Comparison of ENCODE assay signal across 20 cellular contexts in the genomic region with DNA sequence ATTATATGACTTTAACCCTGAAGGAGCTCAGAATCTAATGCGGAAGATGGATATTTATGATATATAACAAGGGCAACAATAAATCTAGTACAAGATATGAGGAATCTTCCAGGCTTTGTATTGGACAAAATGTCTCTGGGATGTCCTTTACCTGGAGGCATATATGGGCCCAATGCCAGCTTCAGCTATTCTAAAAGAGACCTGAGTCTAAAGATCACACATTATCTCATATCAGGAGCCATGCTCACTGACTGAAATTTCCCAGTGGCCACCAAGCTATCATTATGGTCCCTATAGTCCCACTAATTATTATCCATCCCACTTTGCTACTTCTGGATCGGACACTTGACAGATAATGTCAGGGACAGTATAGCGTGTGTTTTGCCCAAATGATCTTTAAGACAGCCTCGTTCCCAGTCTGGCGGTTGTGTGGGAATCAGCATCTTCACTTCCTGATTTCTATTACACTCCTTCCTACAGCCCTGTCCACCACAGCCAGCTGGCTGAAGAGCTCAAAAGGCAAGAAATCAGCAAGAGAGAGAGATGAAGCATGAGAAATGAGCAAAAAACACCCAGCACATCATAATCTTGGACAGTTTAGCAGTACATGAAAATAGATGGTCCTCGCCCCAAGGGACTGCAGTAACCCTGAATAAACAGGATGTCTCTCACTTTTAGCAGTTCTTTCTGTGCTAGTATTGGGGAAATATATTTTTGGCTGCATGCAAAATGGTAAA. TPM values are rescaled to one million over a fixed set of nuclear protein-coding genes. Genes with fewer than 3 reads are reported as not detected.
DNase-seq lines count a peak whose midpoint lies in the region; ATAC-seq, FAIRE-seq and TF ChIP-seq lines count a peak whose summit lies in the region.
"Had no signal": no experiment of that assay in that cellular context is flagged by ENCODE, and none has a peak within 500 bp of the region (broad histone marks: within the 10 kb centered on the region; RNA-seq: fewer than 3 reads in every experiment).

No MANE protein-coding gene starts in this region.

- no peak overlapping the region for H3K27ac ChIP-seq in HepG2 (ENCODE audit: extremely low read length, insufficient read depth, low read length)
- peak overlapping the region in 1 of 3 donors; percentile 92 for H3K27ac ChIP-seq in right lobe of liver
- peak overlapping the region in 4 of 12 donors; percentile 11 to 67 (median 44) for H3K27ac ChIP-seq in heart left ventricle
- H3K27ac ChIP-seq in aorta (ENCODE audit: low read depth in 1 of 2, low read length in 2 of 2) = no peak overlapping the region
- H3K27ac ChIP-seq: ovary, SJSA1 had no signal

- H3K9me3 ChIP-seq in HepG2 (ENCODE audit: low read length) = no peaks in the 10 kb centered on the region
- H3K9me3 ChIP-seq in right lobe of liver = no peaks in the 10 kb centered on the region
- no peaks in the 10 kb centered on the region for H3K9me3 ChIP-seq in heart left ventricle
- no peaks in the 10 kb centered on the region for H3K9me3 ChIP-seq in aorta (ENCODE audit: control insufficient read depth, low read length)
- H3K9me3 ChIP-seq: A549, ovary, SJSA1 had no signal

- CTCF ChIA-PET in HepG2 (lab: Yijun Ruan, JAX; ENCODE audit: low intra/inter-chr PET ratio, low total read pairs) = no interaction called here

- peak overlapping the region in 1 of 2 donors; percentile 19 for H3K27ac Mint-ChIP-seq in stimulated activated naive CD8-positive, alpha-beta T cell treated with anti-CD3 and anti-CD28 coated beads, Interleukin-15, amount 100 ng/mL, for 72 hours
- H3K27ac Mint-ChIP-seq: activated naive CD8-positive, alpha-beta T cell; stimulated activated effector memory CD8-positive, alpha-beta T cell treated with anti-CD3 and anti-CD28 coated beads, Interleukin-12 subunit alpha, Interleukin-12 subunit beta, amount 100 ng/mL, for 72 hours had no signal

- TF ChIP-seq POLR2A in HepG2 (IDR thresholded peaks at IDR 0.05; ENCODE audit: insufficient read depth in 1 of 2, low read depth in 2 of 2, low read length in 2 of 2) (no peak), right lobe of liver (IDR thresholded peaks at IDR 0.05) (no peak), heart left ventricle (IDR thresholded peaks at IDR 0.05) (no peak)

- TF ChIP-seq RAD21 in HepG2 (CRISPR knock-in tag; IDR thresholded peaks at IDR 0.05) = no peak

- POLR2A ChIA-PET in HepG2 (lab: Yijun Ruan, JAX) = interaction anchor here (0.8 to 2.5 kb wide), 2 partner anchors 15 to 83 kb away, joined by 4 to 8 read pairs; no protein-coding TSS in a partner anchor

- H3K4me3 Mint-ChIP-seq in stimulated activated naive CD8-positive, alpha-beta T cell treated with anti-CD3 and anti-CD28 coated beads, Interleukin-15, amount 100 ng/mL, for 72 hours = no peak overlapping the region
- H3K4me3 Mint-ChIP-seq: activated naive CD8-positive, alpha-beta T cell; stimulated activated effector memory CD8-positive, alpha-beta T cell treated with anti-CD3 and anti-CD28 coated beads, Interleukin-12 subunit alpha, Interleukin-12 subunit beta, amount 100 ng/mL, for 72 hours had no signal

- in situ Hi-C loops in HepG2 (cut with HindIII; ENCODE audit: extremely low pct_ligation_motif_present, low pct_unique_long_range_greater_than_20kb) = no loop called here

- no peak for TF ChIP-seq CTCF in HepG2 (CRISPR knock-in tag; IDR thresholded peaks at IDR 0.05)
- TF ChIP-seq CTCF in right lobe of liver (IDR thresholded peaks at IDR 0.05) = no peak
- TF ChIP-seq CTCF in heart left ventricle (IDR thresholded peaks at IDR 0.05) = no peak

- intact Hi-C loops in HepG2 (cut with micrococcal nuclease; ENCODE audit: unreplicated experiment) (loop anchor here (2.0 to 5.0 kb wide), 2 partner anchors 16 to 83 kb away; a partner anchor contains a TSS), right lobe of liver (cut with DNase I) (no loop called here), heart left ventricle (cut with DNase I) (no loop called here), aorta (cut with DNase I) (no loop called here)

- DNase-seq in HepG2 (ENCODE audit: low spot score) (peak; percentile 33), right lobe of liver (no peak), MV-4-11 (lab: John Stamatoyannopoulos, UW) (peak; percentile 73), heart left ventricle (peak in 2 of 5 donors; percentile 21 to 33), aorta (peak in 1 of 2 donors; percentile 63), DMS114 treated with DMSO at 0.1 percent for 48 hours (lab: John Stamatoyannopoulos, UW; ENCODE audit: unreplicated experiment) (no peak)
- DNase-seq in stimulated activated naive CD8-positive, alpha-beta T cell treated with anti-CD3 and anti-CD28 coated beads, Interleukin-15, amount 100 ng/mL, for 72 hours = no peak
- DNase-seq: activated CD4-positive, alpha-beta T cell treated with anti-CD3 and anti-CD28 coated beads, Interleukin-2, amount 50 U/mL, for 1 hour; GF-D8; hypothalamus; left cardiac atrium; NCI-H1105 treated with DMSO at 0.1 percent for 48 hours; ovary had no signal

- H3K27me3 ChIP-seq in HepG2 (ENCODE audit: control insufficient read depth in 1 of 2, insufficient read depth in 2 of 2, low read length in 2 of 2) (no peaks in the 10 kb centered on the region), right lobe of liver (no peaks in the 10 kb centered on the region), heart left ventricle (no peaks in the 10 kb centered on the region), aorta (ENCODE audit: control insufficient read depth in 1 of 2, insufficient read depth in 2 of 2, low read length in 1 of 2) (no peaks in the 10 kb centered on the region)
- H3K27me3 ChIP-seq: ovary, SJSA1 had no signal

- no peaks in the 10 kb centered on the region for H3K79me2 ChIP-seq in HepG2 (ENCODE audit: insufficient read depth, low read length)

- no peak for TF ChIP-seq EP300 in HepG2 (IDR thresholded peaks at IDR 0.05; ENCODE audit: low read depth in 2 of 2, low read length in 2 of 2)
- TF ChIP-seq EP300 in HepG2 (CRISPR knock-in tag; IDR thresholded peaks at IDR 0.05; ENCODE audit: borderline replicate concordance) = no peak

- no TSS peak for BruUV-seq in HepG2 (replicated peaks; lab: Mats Ljungman, UMichigan)

- H3K4me1 Mint-ChIP-seq in stimulated activated naive CD8-positive, alpha-beta T cell treated with anti-CD3 and anti-CD28 coated beads, Interleukin-15, amount 100 ng/mL, for 72 hours = peaks cover 6% of the 10 kb centered on the region

- FAIRE-seq in HepG2 (lab: Jason Lieb, UNC) = no peak
- FAIRE-seq: A549 had no signal

- H3K27me3 Mint-ChIP-seq in stimulated activated naive CD8-positive, alpha-beta T cell treated with anti-CD3 and anti-CD28 coated beads, Interleukin-15, amount 100 ng/mL, for 72 hours = peaks cover 36% of the 10 kb centered on the region

- no peak overlapping the region for H3K4me3 ChIP-seq in HepG2 (replicated peaks in 1 of 3; ENCODE audit: insufficient read depth in 1 of 3, low read depth in 2 of 3, low read length in 3 of 3)
- H3K4me3 ChIP-seq in right lobe of liver = no peak overlapping the region
- no peak overlapping the region for H3K4me3 ChIP-seq in heart left ventricle
- no peak overlapping the region for H3K4me3 ChIP-seq in aorta (ENCODE audit: low read length in 2 of 2)
- H3K4me3 ChIP-seq: A549, ovary, SJSA1, skin epidermis had no signal

- H4K20me1 ChIP-seq in HepG2 (ENCODE audit: insufficient read depth, low read length) = no peaks in the 10 kb centered on the region

- H3K9me3 Mint-ChIP-seq in stimulated activated naive CD8-positive, alpha-beta T cell treated with anti-CD3 and anti-CD28 coated beads, Interleukin-15, amount 100 ng/mL, for 72 hours = no peaks in the 10 kb centered on the region
- H3K9me3 Mint-ChIP-seq: stimulated activated effector memory CD8-positive, alpha-beta T cell treated with anti-CD3 and anti-CD28 coated beads, Interleukin-12 subunit alpha, Interleukin-12 subunit beta, amount 100 ng/mL, for 72 hours had no signal

- H3K4me1 ChIP-seq in HepG2 (ENCODE audit: insufficient read depth, low read length) (peaks cover 68% of the 10 kb centered on the region), right lobe of liver (peaks cover 0 to 61% (median 17%) of the 10 kb centered on the region in 4 donors), heart left ventricle (peaks cover 0 to 15% (median 0%) of the 10 kb centered on the region in 12 donors), aorta (ENCODE audit: control insufficient read depth in 1 of 2, insufficient read depth in 2 of 2, low read length in 2 of 2) (no peaks in the 10 kb centered on the region)

- 94% methylated on average over 6 of the region's 6 CpGs for WGBS in HepG2 (ENCODE audit: low lambda C conversion rate)
- 71% methylated on average over 6 of the region's 6 CpGs for WGBS in right lobe of liver (ENCODE audit: insufficient coverage, low coverage, low lambda C conversion rate, missing lambda C conversion rate)
- 70 to 77% (median 76%) methylated on average over 6 of the region's 6 CpGs for WGBS in heart left ventricle, 4 donors
- WGBS in aorta, 2 donors = 83 to 98% methylated on average over 6 of the region's 6 CpGs

- H3K9ac ChIP-seq in HepG2 (ENCODE audit: insufficient read depth, low read depth, low read length) = no peak overlapping the region

- no peak overlapping the region for H2AFZ ChIP-seq in HepG2 (ENCODE audit: low read length)

- ATAC-seq in HepG2 = no peak
- no peak for ATAC-seq in right lobe of liver
- ATAC-seq in heart left ventricle = peak in 3 of 4 donors; percentile 50 to 74 (median 65)
- peak; percentile 27 for ATAC-seq in aorta (ENCODE audit: low FRiP score)
- no peak for ATAC-seq in HG03097 (IDR thresholded peaks at IDR 0.05; ENCODE audit: low FRiP score, unreplicated experiment)
- ATAC-seq in stimulated activated naive CD8-positive, alpha-beta T cell treated with anti-CD3 and anti-CD28 coated beads, Interleukin-15, amount 100 ng/mL, for 72 hours = no peak
- ATAC-seq: A549; HCT116; stimulated activated effector memory CD8-positive, alpha-beta T cell treated with anti-CD3 and anti-CD28 coated beads, Interleukin-12 subunit alpha, Interleukin-12 subunit beta, amount 100 ng/mL, for 72 hours had no signal

- H3K36me3 ChIP-seq in HepG2 (replicated peaks in 1 of 2; ENCODE audit: control insufficient read depth in 1 of 2, insufficient read depth in 2 of 2, low read length in 2 of 2) = no peaks in the 10 kb centered on the region
- H3K36me3 ChIP-seq in right lobe of liver = no peaks in the 10 kb centered on the region
- H3K36me3 ChIP-seq in heart left ventricle = no peaks in the 10 kb centered on the region
- no peaks in the 10 kb centered on the region for H3K36me3 ChIP-seq in aorta (ENCODE audit: control insufficient read depth in 1 of 2, insufficient read depth in 2 of 2, low read length in 1 of 2)
- H3K36me3 ChIP-seq: ovary, SJSA1 had no signal

- H3K4me2 ChIP-seq in HepG2 (ENCODE audit: low read depth, low read length) = no peak overlapping the region
- H3K4me2 ChIP-seq: A549 had no signal

RNA-seq across cellular contexts. Expression of a gene that starts 34.9 kb away (rescaled TPM):
- total RNA-seq in HepG2 (2016; rRNA removed; fragmentation: Illumina TruSeq; extraction: Trizol) (0.14 and 0.31 TPM in 2 replicates), right lobe of liver (under 1 TPM; 0.12 to 0.53 (median 0.23) TPM), heart left ventricle (100 to 1,000 TPM; 148 to 405 (median 299) TPM), aorta (under 1 TPM; 0.29 to 0.36 TPM)
- 0.09 and 0.10 TPM in 2 replicates for total RNA-seq in HepG2 (2016; cell fraction: cytosol; rRNA removed; fragmentation: Illumina TruSeq; extraction: Trizol; ENCODE audit: low read depth)
- 0.16 and 0.39 TPM in 2 replicates for total RNA-seq in HepG2 (2016; cell fraction: insoluble cytoplasmic fraction; rRNA removed; fragmentation: Illumina TruSeq; extraction: Trizol)
- 0.12 and 0.21 TPM in 2 replicates for total RNA-seq in HepG2 (2016; cell fraction: membrane; rRNA removed; fragmentation: Illumina TruSeq; extraction: Trizol)
- total RNA-seq in HepG2 (2016; cell fraction: nucleus; rRNA removed; fragmentation: Illumina TruSeq; extraction: Trizol) = 1.1 and 1.2 TPM in 2 replicates
- polyA plus RNA-seq in HepG2 (2011; rRNA removed) (0.13 and 0.22 TPM in 2 replicates), heart left ventricle (100 to 1,000 TPM in 1 of 2 donors, 10 to 100 TPM in 1; 70.8 to 125 TPM), aorta (under 1 TPM in 1 of 2 donors, not detected in 1; 0.03 TPM)
- 0.05 and 0.10 TPM in 2 replicates for polyA plus RNA-seq in HepG2 (2011; cell fraction: cytosol; rRNA removed)
- 1.2 and 1.5 TPM in 2 replicates for polyA plus RNA-seq in HepG2 (2011; cell fraction: nucleus; rRNA removed)
- 0.63 and 1.1 TPM in 2 replicates for polyA plus RNA-seq in HepG2 (2012)
- 0.03 TPM in 2 replicates for polyA plus RNA-seq in HepG2 (2016; cell fraction: cytosol; fragmentation: Illumina TruSeq; extraction: Trizol; ENCODE audit: low read depth)
- 0.10 and 0.11 TPM in 2 replicates for polyA plus RNA-seq in HepG2 (2016; cell fraction: insoluble cytoplasmic fraction; fragmentation: Illumina TruSeq; extraction: Trizol; ENCODE audit: low read depth)
- polyA plus RNA-seq in HepG2 (2016; cell fraction: membrane; fragmentation: Illumina TruSeq; extraction: Trizol; ENCODE audit: low read depth) = 0.09 and 0.15 TPM in 2 replicates
- 0.93 and 0.99 TPM in 2 replicates for polyA plus RNA-seq in HepG2 (2016; cell fraction: nucleus; fragmentation: Illumina TruSeq; extraction: Trizol; ENCODE audit: insufficient read depth, low read depth)
- 0.07 and 0.28 TPM in 2 replicates for polyA minus RNA-seq in HepG2 (2011; rRNA and poly(A)+ RNA removed; ENCODE audit: low replicate concordance)
- 0.35 TPM in 1 of 2 replicates, not detected in the other for polyA minus RNA-seq in HepG2 (2011; cell fraction: cytosol; rRNA and poly(A)+ RNA removed)
- 0.99 and 1.5 TPM in 2 replicates for polyA minus RNA-seq in HepG2 (2011; cell fraction: nucleus; rRNA and poly(A)+ RNA removed)

Comparison
In these comparisons a context has a peak if more than half of its experiments do, and no peak if none do; other contexts are left out.
1. DNase-seq: peak in HepG2 (single experiment) and MV-4-11 (single experiment); none in right lobe of liver (0 of 3), stimulated activated naive CD8-positive, alpha-beta T cell treated with anti-CD3 and anti-CD28 coated beads, Interleukin-15, amount 100 ng/mL, for 72 hours (0 of 2) and DMS114 treated with DMSO at 0.1 percent for 48 hours (single experiment).
2. ATAC-seq: peak in heart left ventricle (3 of 4) and aorta (single experiment); none in HepG2 (single experiment), right lobe of liver (0 of 4), HG03097 (single experiment) and stimulated activated naive CD8-positive, alpha-beta T cell treated with anti-CD3 and anti-CD28 coated beads, Interleukin-15, amount 100 ng/mL, for 72 hours (single experiment).
3. RNA of a gene that starts 34.9 kb away (total RNA-seq): 148 to 405 TPM in heart left ventricle; 0.29 to 0.36 TPM in aorta, 0.09 to 1.2 TPM in HepG2 and 0.12 to 0.53 TPM in right lobe of liver; every median in the first group is over 10 times any median in the second.